ENCODE assay signal across 14 cellular contexts in genomic region chr1:198907423-198907746, GRCh38.
DNase-seq lines count a peak whose midpoint lies in the region; ATAC-seq and TF ChIP-seq lines count a peak whose summit lies in the region.
"Had no signal": no experiment of that assay in that cellular context is flagged by ENCODE, and none has a peak within 500 bp of the region (broad histone marks: within the 10 kb centered on the region; RNA-seq: fewer than 3 reads in every experiment).

No MANE protein-coding gene starts in this region.

- no peaks in the 10 kb centered on the region for H3K27me3 Mint-ChIP-seq in activated CD4-positive, alpha-beta T cell treated with anti-CD3 and anti-CD28 coated beads, Interleukin-2, amount 10 ng/mL, durations not matched to agents 7 days and 5 days
- H3K27me3 Mint-ChIP-seq in activated naive CD8-positive, alpha-beta T cell treated with anti-CD3 and anti-CD28 coated beads for 36 hours = no peaks in the 10 kb centered on the region

- H3K4me3 Mint-ChIP-seq in activated CD4-positive, alpha-beta T cell treated with anti-CD3 and anti-CD28 coated beads, Interleukin-2, amount 10 ng/mL, durations not matched to agents 7 days and 5 days = no peak overlapping the region
- peak overlapping the region; percentile 70 for H3K4me3 Mint-ChIP-seq in activated naive CD8-positive, alpha-beta T cell treated with anti-CD3 and anti-CD28 coated beads for 36 hours

- no peaks in the 10 kb centered on the region for H3K9me3 ChIP-seq in psoas muscle
- H3K9me3 ChIP-seq: body of pancreas had no signal

- intact Hi-C loops in psoas muscle (cut with DNase I) = no loop called here

- H3K9me3 Mint-ChIP-seq in activated CD4-positive, alpha-beta T cell treated with anti-CD3 and anti-CD28 coated beads, Interleukin-2, amount 10 ng/mL, durations not matched to agents 7 days and 5 days = peaks cover 4% of the 10 kb centered on the region
- peaks cover 7% of the 10 kb centered on the region for H3K9me3 Mint-ChIP-seq in activated naive CD8-positive, alpha-beta T cell treated with anti-CD3 and anti-CD28 coated beads for 36 hours

- POLR2A ChIA-PET in activated CD4-positive, alpha-beta T cell treated with anti-CD3 and anti-CD28 coated beads, Interleukin-2, amount 10 ng/mL, durations not matched to agents 7 days and 5 days (lab: Charles Lee) = no interaction called here

- ATAC-seq in HG02938 (IDR thresholded peaks at IDR 0.05; ENCODE audit: unreplicated experiment) (peak; percentile 47), psoas muscle (no peak), GM19452 (IDR thresholded peaks at IDR 0.05; ENCODE audit: unreplicated experiment) (no peak), GM21529 (IDR thresholded peaks at IDR 0.05; ENCODE audit: unreplicated experiment) (no peak), HG03025 (IDR thresholded peaks at IDR 0.05; ENCODE audit: low FRiP score, unreplicated experiment) (no peak)
- ATAC-seq: body of pancreas, foreskin keratinocyte had no signal

- H3K36me3 Mint-ChIP-seq in activated CD4-positive, alpha-beta T cell treated with anti-CD3 and anti-CD28 coated beads, Interleukin-2, amount 10 ng/mL, durations not matched to agents 7 days and 5 days (ENCODE audit: low read depth) = peaks cover 52% of the 10 kb centered on the region
- H3K36me3 Mint-ChIP-seq in activated naive CD8-positive, alpha-beta T cell treated with anti-CD3 and anti-CD28 coated beads for 36 hours = peaks cover 23% of the 10 kb centered on the region

- peak; percentile 16 for TF ChIP-seq CTCF in psoas muscle (IDR thresholded peaks at IDR 0.05)

- peaks cover 4% of the 10 kb centered on the region for H3K4me1 ChIP-seq in psoas muscle
- H3K4me1 ChIP-seq: body of pancreas had no signal

- H3K4me1 Mint-ChIP-seq in activated CD4-positive, alpha-beta T cell treated with anti-CD3 and anti-CD28 coated beads, Interleukin-2, amount 10 ng/mL, durations not matched to agents 7 days and 5 days = peaks cover 62% of the 10 kb centered on the region
- H3K4me1 Mint-ChIP-seq in activated naive CD8-positive, alpha-beta T cell treated with anti-CD3 and anti-CD28 coated beads for 36 hours = peaks cover 44% of the 10 kb centered on the region

- CTCF ChIA-PET in activated CD4-positive, alpha-beta T cell treated with anti-CD3 and anti-CD28 coated beads, Interleukin-2, amount 10 ng/mL, durations not matched to agents 7 days and 5 days (lab: Charles Lee) = interaction anchor here (2.2 kb wide), 1 partner anchor 15 kb away, joined by 9 read pairs; no protein-coding TSS in a partner anchor

- H3K27me3 ChIP-seq in psoas muscle (ENCODE audit: insufficient read depth in 3 of 3, low read length in 2 of 3) = no peaks in the 10 kb centered on the region
- H3K27me3 ChIP-seq: body of pancreas, foreskin keratinocyte had no signal

- no peak for DNase-seq in activated CD4-positive, alpha-beta T cell treated with anti-CD3 and anti-CD28 coated beads, Interleukin-2, amount 10 ng/mL, durations not matched to agents 7 days and 5 days
- no peak for DNase-seq in activated CD4-positive, alpha-beta T cell treated with anti-CD3 and anti-CD28 coated beads for 1 hour
- DNase-seq in activated naive CD8-positive, alpha-beta T cell treated with anti-CD3 and anti-CD28 coated beads for 36 hours = no peak
- no peak for DNase-seq in psoas muscle
- DNase-seq: body of pancreas; effector CD4-positive, alpha-beta T cell; foreskin keratinocyte; occipital lobe; SIG-M5 had no signal

- no peak overlapping the region for H3K27ac ChIP-seq in psoas muscle
- H3K27ac ChIP-seq: body of pancreas, foreskin keratinocyte had no signal

- no peaks in the 10 kb centered on the region for H3K36me3 ChIP-seq in psoas muscle (ENCODE audit: insufficient read depth in 1 of 2, low read depth in 1 of 2)

- 69 to 89% (median 77%) methylated on average over 3 of the region's 3 CpGs for WGBS in psoas muscle, 3 donors

- H3K4me3 ChIP-seq in psoas muscle = no peak overlapping the region
- H3K4me3 ChIP-seq: body of pancreas, skin epidermis had no signal

- peak overlapping the region; percentile 33 for H3K27ac Mint-ChIP-seq in activated CD4-positive, alpha-beta T cell treated with anti-CD3 and anti-CD28 coated beads, Interleukin-2, amount 10 ng/mL, durations not matched to agents 7 days and 5 days
- peak overlapping the region; percentile 89 for H3K27ac Mint-ChIP-seq in activated naive CD8-positive, alpha-beta T cell treated with anti-CD3 and anti-CD28 coated beads for 36 hours
